Comparison of ENCODE assay signal across 31 cellular contexts in genomic region chr1:92509619-92510018, GRCh38. TPM values are rescaled to one million over a fixed set of nuclear protein-coding genes. Genes with fewer than 3 reads are reported as not detected.
DNase-seq lines count a peak whose midpoint lies in the region; ATAC-seq, FAIRE-seq and TF ChIP-seq lines count a peak whose summit lies in the region.
"Had no signal": no experiment of that assay in that cellular context is flagged by ENCODE, and none has a peak within 500 bp of the region (broad histone marks: within the 10 kb centered on the region; RNA-seq: fewer than 3 reads in every experiment).

No MANE protein-coding gene starts in this region.

- peak; percentile 45 for ATAC-seq in HG02642 (IDR thresholded peaks at IDR 0.05; ENCODE audit: poor library complexity, unreplicated experiment)
- no peak for ATAC-seq in HG03439 (IDR thresholded peaks at IDR 0.05; ENCODE audit: unreplicated experiment)
- no peak for ATAC-seq in left lung
- ATAC-seq: A549, PC-3, Right ventricle myocardium inferior, SK-N-SH treated with all-trans-retinoic acid at 6 μM for 48 hours had no signal

- TF ChIP-seq POLR2A in NB4 (IDR thresholded peaks at IDR 0.05; ENCODE audit: extremely low read depth, insufficient read length): no peak

- H3K27ac ChIP-seq in left lung: no peak overlapping the region
- H3K27ac ChIP-seq: A549, GM23248, SJCRH30 had no signal

- H3K36me3 ChIP-seq in left lung: no peaks in the 10 kb centered on the region
- H3K36me3 ChIP-seq: SJCRH30 had no signal

- peak; percentile 76 for FAIRE-seq in GM19239 (lab: Jason Lieb, UNC)
- FAIRE-seq: A549, GM12892 had no signal

- DNase-seq in GM19239 (ENCODE audit: insufficient read length, low spot score) (no peak), NB4 (ENCODE audit: low read depth) (peak; percentile 19), NOMO-1 treated with DMSO at 0.1 percent for 48 hours (lab: John Stamatoyannopoulos, UW; ENCODE audit: unreplicated experiment) (no peak), left lung (no peak)
- DNase-seq in stimulated activated CD8-positive, alpha-beta memory T cell treated with anti-CD3 and anti-CD28 coated beads, Interleukin-4, amount 100 ng/mL, for 48 hours: no peak
- DNase-seq: C1 segment of cervical spinal cord; CD4-positive, alpha-beta memory T cell; COR-L47; DMS 273 treated with DMSO at 0.1 percent for 48 hours; DMS79; EL; GDM1; GM23248; H7; Karpas-422; NCI-H1105; NCI-H146; NCI-H1930; NCI-H2107; NCI-H446; NCI-H524 treated with DMSO at 0.1 percent for 48 hours; NCI-H774; PC-3; SJCRH30; T-helper 2 cell had no signal

- TF ChIP-seq CTCF in NB4 (IDR thresholded peaks at IDR 0.05; ENCODE audit: low read depth, low read length) (no peak), left lung (IDR thresholded peaks at IDR 0.05) (no peak)

- intact Hi-C loops in left lung (cut with DNase I): no loop called here

- H3K4me3 ChIP-seq in NB4 (ENCODE audit: low read depth, low read length) (no peak overlapping the region), left lung (no peak overlapping the region)
- H3K4me3 ChIP-seq: A549, GM23248, SJCRH30 had no signal

- H3K27me3 ChIP-seq in left lung: no peaks in the 10 kb centered on the region
- H3K27me3 ChIP-seq: SJCRH30 had no signal

- H3K9me3 ChIP-seq in left lung: no peaks in the 10 kb centered on the region
- H3K9me3 ChIP-seq: A549, SJCRH30 had no signal

- no peaks in the 10 kb centered on the region for H3K4me1 ChIP-seq in left lung
- H3K4me1 ChIP-seq: A549, SJCRH30 had no signal

RNA-seq across cellular contexts. Expression of gene GFI1, which starts 22.9 kb away (rescaled TPM):
- total RNA-seq in left lung: 1 to 10 TPM; 1.3 to 2.0 TPM
- total RNA-seq: GM23248 had no signal
